16 cellular contexts compared by ENCODE assay signal in the genomic region with DNA sequence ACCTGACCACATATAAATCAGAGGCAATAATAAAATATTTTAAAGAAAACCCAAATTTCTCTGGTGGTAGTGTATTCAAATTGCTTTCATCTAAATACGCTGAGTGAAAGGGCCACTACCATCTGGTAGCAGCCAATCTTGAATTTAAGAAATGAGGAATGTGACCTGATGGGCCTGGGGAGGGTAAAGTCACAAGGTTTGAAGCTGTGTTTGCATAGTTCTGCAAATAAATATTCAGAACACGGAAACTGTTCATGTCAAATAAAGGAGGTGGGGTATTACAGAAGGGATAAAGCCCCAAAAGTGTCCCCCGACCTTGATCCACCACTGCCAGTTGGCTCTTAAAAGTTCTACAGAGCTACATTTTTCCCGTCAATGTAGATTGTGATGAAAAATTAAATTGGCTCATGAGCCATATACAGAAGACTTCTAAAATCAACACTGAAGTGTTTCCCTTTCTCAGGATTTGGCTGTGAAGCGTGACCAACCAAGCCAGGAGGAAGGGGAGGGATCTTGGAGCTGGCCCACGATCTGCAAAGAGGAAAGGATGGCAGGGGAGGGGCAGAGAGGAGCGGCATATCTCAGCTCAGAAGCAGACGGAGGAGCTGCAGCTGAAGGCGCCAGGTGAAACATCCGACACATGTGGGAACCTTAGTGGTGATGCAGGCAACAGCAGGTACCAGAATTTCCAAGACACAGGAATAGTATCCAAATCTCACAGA. TPM values are rescaled to one million over a fixed set of nuclear protein-coding genes. Genes with fewer than 3 reads are reported as not detected.
A peak's percentile ranks its signal among the peaks of the same experiment; 100 is the strongest.
DNase-seq lines count a peak whose midpoint lies in the region; ATAC-seq, FAIRE-seq and TF ChIP-seq lines count a peak whose summit lies in the region.
"Had no signal": no experiment of that assay in that cellular context is flagged by ENCODE, and none has a peak within 500 bp of the region (broad histone marks: within the 10 kb centered on the region; RNA-seq: fewer than 3 reads in every experiment).

No MANE protein-coding gene starts in this region.

- no peaks in the 10 kb centered on the region for H3K79me1 ChIP-seq in H9 (ENCODE audit: insufficient read depth, low read depth, low read length, poor library complexity, severe bottlenecking)

- no peaks in the 10 kb centered on the region; the same call in 1 of the 2 replicates for H3K27me3 Mint-ChIP-seq in H9 (ENCODE audit: low read depth)
- H3K27me3 Mint-ChIP-seq: activated naive CD8-positive, alpha-beta T cell treated with anti-CD3 and anti-CD28 coated beads, Interleukin-2, amount 10 ng/mL, durations not matched to agents 7 days and 5 days; CD4-positive, CD25-positive, alpha-beta regulatory T cell had no signal

- H3K23ac ChIP-seq in H9 (ENCODE audit: insufficient read length, low read depth, low read length) = no peak overlapping the region

- no peak overlapping the region for H4K8ac ChIP-seq in H9 (replicated peaks; ENCODE audit: insufficient read length, low read depth, low read length)

- ATAC-seq in left lobe of liver = peak; percentile 59
- no peak for ATAC-seq in GM18517 (IDR thresholded peaks at IDR 0.05; ENCODE audit: unreplicated experiment)
- no peak for ATAC-seq in GM18873 (IDR thresholded peaks at IDR 0.05; ENCODE audit: low FRiP score, unreplicated experiment)
- ATAC-seq in GM21576 (IDR thresholded peaks at IDR 0.05; ENCODE audit: unreplicated experiment) = no peak
- ATAC-seq: HCT116; stimulated activated effector memory CD8-positive, alpha-beta T cell treated with anti-CD3 and anti-CD28 coated beads, Interleukin-12 subunit alpha, Interleukin-12 subunit beta, amount 100 ng/mL, for 72 hours had no signal

- intact Hi-C loops in stomach (cut with DNase I; ENCODE audit: low total_unique reads) = no loop called here

- no peak overlapping the region for H2BK120ac ChIP-seq in H9 (ENCODE audit: low read depth, low read length, poor library complexity, severe bottlenecking)

- H3K56ac ChIP-seq in H9 (ENCODE audit: insufficient read length, low read depth, low read length) = no peak overlapping the region

- H3K79me2 ChIP-seq in H9 (ENCODE audit: insufficient read depth, low read length) = no peaks in the 10 kb centered on the region

- H3K27ac Mint-ChIP-seq in H9 = peak overlapping the region in 1 of 3 experiments; percentile 19; a peak in 4 of 7 replicates
- H3K27ac Mint-ChIP-seq: activated naive CD8-positive, alpha-beta T cell treated with anti-CD3 and anti-CD28 coated beads, Interleukin-2, amount 10 ng/mL, durations not matched to agents 7 days and 5 days; CD4-positive, CD25-positive, alpha-beta regulatory T cell; stimulated activated effector memory CD8-positive, alpha-beta T cell treated with anti-CD3 and anti-CD28 coated beads, Interleukin-12 subunit alpha, Interleukin-12 subunit beta, amount 100 ng/mL, for 72 hours had no signal

- 0 out of 5 replicates have a peak overlapping the region, but pooled peaks of 1 of the 2 experiments have one; percentile 12 for H3K4me3 Mint-ChIP-seq in H9
- H3K4me3 Mint-ChIP-seq: activated naive CD8-positive, alpha-beta T cell treated with anti-CD3 and anti-CD28 coated beads, Interleukin-2, amount 10 ng/mL, durations not matched to agents 7 days and 5 days; CD4-positive, CD25-positive, alpha-beta regulatory T cell; stimulated activated effector memory CD8-positive, alpha-beta T cell treated with anti-CD3 and anti-CD28 coated beads, Interleukin-12 subunit alpha, Interleukin-12 subunit beta, amount 100 ng/mL, for 72 hours had no signal

- no peak overlapping the region for H2BK12ac ChIP-seq in H9 (ENCODE audit: insufficient read length, low read depth, low read length)

- H3K23me2 ChIP-seq in H9 (ENCODE audit: insufficient read length, low read depth, low read length, poor library complexity, severe bottlenecking) = no peaks in the 10 kb centered on the region

- no peaks in the 10 kb centered on the region for H4K20me1 ChIP-seq in H9 (ENCODE audit: control insufficient read depth, insufficient read depth, insufficient read length)

- H3K4ac ChIP-seq in H9 (ENCODE audit: low read depth, low read length) = no peak overlapping the region

- DNase-seq in H9 = peak; percentile 47
- DNase-seq in bronchial epithelial cell (ENCODE audit: low read depth) = peak; percentile 37
- DNase-seq in left lobe of liver (ENCODE audit: low spot score) = no peak
- peak; percentile 41 for DNase-seq in stomach
- DNase-seq in DMS 273 treated with DMSO at 0.1 percent for 48 hours (lab: John Stamatoyannopoulos, UW) = no peak
- DNase-seq: activated CD4-positive, CD25-positive, alpha-beta regulatory T cell; activated naive CD8-positive, alpha-beta T cell treated with anti-CD3 and anti-CD28 coated beads, Interleukin-2, amount 10 ng/mL, durations not matched to agents 7 days and 5 days; CD4-positive, CD25-positive, alpha-beta regulatory T cell; stimulated activated CD4-positive, alpha-beta T cell treated with anti-CD3 and anti-CD28 coated beads, Interleukin-4, amount 100 ng/mL, for 1 hour; SW 1271 had no signal

- WGBS in H9 (ENCODE audit: extremely low coverage, insufficient read length, low lambda C conversion rate) = no CpG with 5 or more reads among the region's 10 CpGs
- 29 to 41% (median 33%) methylated on average over 10 of the region's 10 CpGs for WGBS in stomach, 5 donors

- H3K14ac ChIP-seq in H9 (ENCODE audit: insufficient read depth, low read length) = no peak overlapping the region

- no peak overlapping the region for H4K5ac ChIP-seq in H9 (ENCODE audit: insufficient read length, low read depth, low read length)

- FAIRE-seq in bronchial epithelial cell (lab: Jason Lieb, UNC) = no peak

- H3T11ph ChIP-seq in H9 (ENCODE audit: low read length) = no peak overlapping the region

- no peak for TF ChIP-seq EP300 in stomach (IDR thresholded peaks at IDR 0.05)

- no peak overlapping the region for H4K91ac ChIP-seq in H9 (ENCODE audit: insufficient read length, low read depth, low read length)

- H2AK5ac ChIP-seq in H9 (ENCODE audit: insufficient read length, low read length) = no peak overlapping the region

- no peak overlapping the region for H3K9ac ChIP-seq in H9 (ENCODE audit: extremely low read depth, insufficient read length, low read length)

- H3K27me3 ChIP-seq in H9 (ENCODE audit: insufficient read depth, low read length) = no peaks in the 10 kb centered on the region
- H3K27me3 ChIP-seq in bronchial epithelial cell (ENCODE audit: control insufficient read depth, insufficient read depth, low read length) = no peaks in the 10 kb centered on the region
- no peaks in the 10 kb centered on the region for H3K27me3 ChIP-seq in stomach
- H3K27me3 ChIP-seq: right atrium auricular region had no signal

- no peaks in the 10 kb centered on the region for H3K9me3 Mint-ChIP-seq in H9
- H3K9me3 Mint-ChIP-seq: CD4-positive, CD25-positive, alpha-beta regulatory T cell; stimulated activated effector memory CD8-positive, alpha-beta T cell treated with anti-CD3 and anti-CD28 coated beads, Interleukin-12 subunit alpha, Interleukin-12 subunit beta, amount 100 ng/mL, for 72 hours had no signal

- H3K4me3 ChIP-seq in bronchial epithelial cell (ENCODE audit: low read depth, low read length) (no peak overlapping the region), stomach (peak overlapping the region in 3 of 4 donors; percentile 1 to 13 (median 3))
- H3K4me3 ChIP-seq: right atrium auricular region had no signal

- H3K4me2 ChIP-seq in H9 (ENCODE audit: insufficient read depth, insufficient read length, low read length) = no peak overlapping the region

- TF ChIP-seq CTCF in H9 (conservative IDR thresholded peaks at IDR 0.05) = no peak
- no peak for TF ChIP-seq CTCF in bronchial epithelial cell (IDR thresholded peaks at IDR 0.05; ENCODE audit: insufficient read depth, low read length, severe bottlenecking)
- TF ChIP-seq CTCF in stomach (IDR thresholded peaks at IDR 0.05) = no peak

- no peak for TF ChIP-seq POLR2A in stomach (IDR thresholded peaks at IDR 0.05)

- no peaks in the 10 kb centered on the region for H3K36me3 ChIP-seq in bronchial epithelial cell (ENCODE audit: control insufficient read depth, insufficient read depth, low read length)
- H3K36me3 ChIP-seq in stomach = no peaks in the 10 kb centered on the region
- H3K36me3 ChIP-seq: right atrium auricular region had no signal

- peaks cover 0 to 4% of the 10 kb centered on the region in 2 experiments; a peak in 2 of 4 replicates for H3K4me1 Mint-ChIP-seq in H9

- H2BK5ac ChIP-seq in H9 (ENCODE audit: insufficient read length, low read length) = no peak overlapping the region

- H3K18ac ChIP-seq in H9 (ENCODE audit: insufficient read length, low read depth, low read length) = no peak overlapping the region

- no peaks in the 10 kb centered on the region for H3K36me3 Mint-ChIP-seq in H9 (ENCODE audit: insufficient read depth in 1 of 3, low read depth in 3 of 3)
- H3K36me3 Mint-ChIP-seq: stimulated activated effector memory CD8-positive, alpha-beta T cell treated with anti-CD3 and anti-CD28 coated beads, Interleukin-12 subunit alpha, Interleukin-12 subunit beta, amount 100 ng/mL, for 72 hours had no signal

- no peak overlapping the region for H2AFZ ChIP-seq in H9 (ENCODE audit: low read length)

- H3K27ac ChIP-seq in H9 (ENCODE audit: insufficient read length, low read depth, low read length) (no peak overlapping the region), stomach (peak overlapping the region in 4 of 5 donors; percentile 2 to 19 (median 11))
- H3K27ac ChIP-seq: right atrium auricular region had no signal

- H2BK20ac ChIP-seq in H9 (ENCODE audit: low read depth, low read length, poor library complexity, severe bottlenecking) = no peak overlapping the region

- H3K4me1 ChIP-seq in H9 (ENCODE audit: insufficient read depth, low read length) (no peaks in the 10 kb centered on the region), stomach (peaks cover 8 to 30% (median 17%) of the 10 kb centered on the region in 4 donors)
- H3K4me1 ChIP-seq: right atrium auricular region had no signal

- no peaks in the 10 kb centered on the region for H3K9me3 ChIP-seq in H9 (ENCODE audit: control insufficient read depth, low read depth, low read length)
- H3K9me3 ChIP-seq in stomach = no peaks in the 10 kb centered on the region
- H3K9me3 ChIP-seq: right atrium auricular region had no signal

- no peak overlapping the region for H2BK15ac ChIP-seq in H9 (ENCODE audit: low read depth, low read length)

RNA-seq across cellular contexts. Expression of a gene that starts 39.6 kb away (rescaled TPM):
- total RNA-seq in H9 (2021) (4.7 and 6.9 TPM in 2 replicates), bronchial epithelial cell (11.1 and 24.6 TPM in 2 replicates), left lobe of liver (1.4 TPM), stomach (10 to 100 TPM; 11.2 to 42.0 (median 27.2) TPM)
- 1 to 10 TPM; 6.0 to 9.9 (median 6.7) TPM for polyA plus RNA-seq in stomach

Comparison
In these comparisons a context has a peak if more than half of its experiments do, and no peak if none do; other contexts are left out.
1. DNase-seq: peak in H9 (single experiment), bronchial epithelial cell (single experiment) and stomach (single experiment); none in left lobe of liver (single experiment) and DMS 273 treated with DMSO at 0.1 percent for 48 hours (single experiment).